ENCODE assay signal across 14 cellular contexts in the genomic region with DNA sequence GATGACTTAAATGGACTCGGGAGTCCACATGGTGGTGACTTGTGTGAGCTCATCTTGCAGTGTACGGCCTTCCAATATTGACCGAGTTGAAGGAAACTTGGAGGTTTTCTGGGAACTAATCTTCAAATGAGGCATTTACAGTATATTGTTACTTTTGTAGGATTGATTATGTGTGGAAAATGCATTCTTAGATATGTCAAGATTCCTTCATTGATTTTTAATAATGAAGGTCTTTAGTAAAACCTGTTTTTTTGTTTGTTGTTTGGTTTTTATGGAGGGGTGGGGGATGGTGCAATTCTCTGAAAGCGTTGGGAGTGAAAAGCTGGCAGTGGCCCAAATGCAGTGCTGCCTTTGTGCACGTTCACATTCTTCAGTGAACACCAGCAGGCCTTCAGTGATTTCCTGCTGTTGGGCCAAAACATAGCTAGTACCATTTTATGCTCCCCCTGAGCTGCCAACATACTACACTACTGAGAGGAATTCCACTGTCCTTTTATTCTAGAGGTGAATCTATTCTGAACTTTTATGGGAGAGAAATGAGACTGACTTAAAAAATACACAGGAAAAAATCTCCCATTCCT. TPM values are rescaled to one million over a fixed set of nuclear protein-coding genes. Genes with fewer than 3 reads are reported as not detected.
A peak's percentile ranks its signal among the peaks of the same experiment; 100 is the strongest.
DNase-seq lines count a peak whose midpoint lies in the region; ATAC-seq and TF ChIP-seq lines count a peak whose summit lies in the region.
"Had no signal": no experiment of that assay in that cellular context is flagged by ENCODE, and none has a peak within 500 bp of the region (broad histone marks: within the 10 kb centered on the region; RNA-seq: fewer than 3 reads in every experiment).

No MANE protein-coding gene starts in this region.

- no peak overlapping the region for H3K4me3 Mint-ChIP-seq in activated CD8-positive, alpha-beta T cell treated with anti-CD3 and anti-CD28 coated beads for 36 hours
- H3K4me3 Mint-ChIP-seq in activated CD8-positive, alpha-beta T cell treated with anti-CD3 and anti-CD28 coated beads, Interleukin-2, amount 10 ng/mL, durations not matched to agents 7 days and 5 days = no peak overlapping the region
- no peak overlapping the region for H3K4me3 Mint-ChIP-seq in WTC11
- H3K4me3 Mint-ChIP-seq: activated T-cell treated with anti-CD3 and anti-CD28 coated beads, Interleukin-2, amount 50 U/mL, for 4 hours; CD14-positive monocyte; stimulated activated naive CD8-positive, alpha-beta T cell treated with anti-CD3 and anti-CD28 coated beads, Interleukin-15, Interleukin-2, amounts not matched to agents 100 ng/mL and 50 ng/mL, for 24 hours; T-helper 17 cell had no signal

- H3K27me3 ChIP-seq in subcutaneous abdominal adipose tissue (ENCODE audit: control insufficient read depth in 5 of 5, insufficient read depth in 4 of 5, low read length in 5 of 5) = no peaks in the 10 kb centered on the region
- H3K27me3 ChIP-seq: left lung had no signal

- no peaks in the 10 kb centered on the region for H3K36me3 ChIP-seq in subcutaneous abdominal adipose tissue (ENCODE audit: control insufficient read depth in 5 of 5, insufficient read depth in 5 of 5, low read length in 5 of 5)
- H3K36me3 ChIP-seq: left lung had no signal

- POLR2A ChIA-PET in activated CD8-positive, alpha-beta T cell treated with anti-CD3 and anti-CD28 coated beads for 36 hours (lab: Charles Lee) = interaction anchor here (0.5 to 1.1 kb wide), 3 partner anchors 24 to 115 kb away, joined by 3 to 5 read pairs (median 3); no protein-coding TSS in a partner anchor
- POLR2A ChIA-PET in activated CD8-positive, alpha-beta T cell treated with anti-CD3 and anti-CD28 coated beads, Interleukin-2, amount 10 ng/mL, durations not matched to agents 7 days and 5 days (lab: Charles Lee) = no interaction called here
- POLR2A ChIA-PET in WTC11 (lab: Charles Lee) = no interaction called here

- no peak for TF ChIP-seq CTCF in activated CD8-positive, alpha-beta T cell treated with anti-CD3 and anti-CD28 coated beads for 36 hours (IDR thresholded peaks at IDR 0.05)
- TF ChIP-seq CTCF in WTC11 (IDR thresholded peaks at IDR 0.05) = no peak

- peak overlapping the region; percentile 20 for H3K27ac ChIP-seq in subcutaneous abdominal adipose tissue (ENCODE audit: low read depth, low read length)

- intact Hi-C loops in activated CD8-positive, alpha-beta T cell treated with anti-CD3 and anti-CD28 coated beads for 36 hours (cut with micrococcal nuclease) = no loop called here
- intact Hi-C loops in left cardiac atrium (cut with DNase I) = no loop called here

- H3K4me1 ChIP-seq in subcutaneous abdominal adipose tissue (ENCODE audit: control insufficient read depth in 5 of 5, insufficient read depth in 5 of 5, low read length in 5 of 5) = peaks cover 0 to 37% (median 18%) of the 10 kb centered on the region in 5 donors

- no peak for ATAC-seq in activated CD8-positive, alpha-beta T cell treated with anti-CD3 and anti-CD28 coated beads for 36 hours
- no peak for ATAC-seq in activated CD8-positive, alpha-beta T cell treated with anti-CD3 and anti-CD28 coated beads, Interleukin-2, amount 10 ng/mL, durations not matched to agents 7 days and 5 days
- no peak; the same call in 1 of the 2 replicates for ATAC-seq in WTC11
- ATAC-seq in left cardiac atrium = peak in 1 of 2 donors; percentile 40
- no peak for ATAC-seq in GM21576 (IDR thresholded peaks at IDR 0.05; ENCODE audit: unreplicated experiment)
- ATAC-seq: activated T-cell treated with anti-CD3 and anti-CD28 coated beads, Interleukin-2, amount 50 U/mL, for 4 hours; left lung; T-helper 17 cell had no signal

- H3K4me3 ChIP-seq in subcutaneous abdominal adipose tissue (ENCODE audit: low read depth in 1 of 5, low read length in 5 of 5) = no peak overlapping the region
- H3K4me3 ChIP-seq: left lung had no signal

- peak overlapping the region; percentile 52 for H3K27ac Mint-ChIP-seq in activated CD8-positive, alpha-beta T cell treated with anti-CD3 and anti-CD28 coated beads for 36 hours
- no peak overlapping the region for H3K27ac Mint-ChIP-seq in activated CD8-positive, alpha-beta T cell treated with anti-CD3 and anti-CD28 coated beads, Interleukin-2, amount 10 ng/mL, durations not matched to agents 7 days and 5 days
- no peak overlapping the region for H3K27ac Mint-ChIP-seq in WTC11
- H3K27ac Mint-ChIP-seq: stimulated activated naive CD8-positive, alpha-beta T cell treated with anti-CD3 and anti-CD28 coated beads, Interleukin-15, Interleukin-2, amounts not matched to agents 100 ng/mL and 50 ng/mL, for 24 hours; T-helper 17 cell had no signal

- H3K27me3 Mint-ChIP-seq in activated CD8-positive, alpha-beta T cell treated with anti-CD3 and anti-CD28 coated beads for 36 hours = no peaks in the 10 kb centered on the region
- H3K27me3 Mint-ChIP-seq in activated CD8-positive, alpha-beta T cell treated with anti-CD3 and anti-CD28 coated beads, Interleukin-2, amount 10 ng/mL, durations not matched to agents 7 days and 5 days (ENCODE audit: low read depth) = no peaks in the 10 kb centered on the region
- H3K27me3 Mint-ChIP-seq in WTC11 (ENCODE audit: low read depth) = no peaks in the 10 kb centered on the region
- H3K27me3 Mint-ChIP-seq: stimulated activated naive CD8-positive, alpha-beta T cell treated with anti-CD3 and anti-CD28 coated beads, Interleukin-15, Interleukin-2, amounts not matched to agents 100 ng/mL and 50 ng/mL, for 24 hours; T-helper 17 cell had no signal

- H3K9me3 ChIP-seq in subcutaneous abdominal adipose tissue (ENCODE audit: control insufficient read depth in 5 of 5, low read length in 5 of 5) = peaks cover 0 to 13% (median 10%) of the 10 kb centered on the region in 5 donors

- CTCF ChIA-PET in activated CD8-positive, alpha-beta T cell treated with anti-CD3 and anti-CD28 coated beads for 36 hours (lab: Charles Lee) = interaction anchor here (1.1 to 1.3 kb wide), 2 partner anchors 15 to 177 kb away, joined by 3 read pairs; no protein-coding TSS in a partner anchor
- CTCF ChIA-PET in activated CD8-positive, alpha-beta T cell treated with anti-CD3 and anti-CD28 coated beads, Interleukin-2, amount 10 ng/mL, durations not matched to agents 7 days and 5 days (lab: Charles Lee) = interaction anchor here (0.9 kb wide), 1 partner anchor 46 kb away, joined by 3 read pairs; no protein-coding TSS in a partner anchor
- CTCF ChIA-PET in WTC11 (lab: Charles Lee) = interaction anchor here (1.2 kb wide), 1 partner anchor 188 kb away, joined by 3 read pairs; no protein-coding TSS in a partner anchor

- H3K4me1 Mint-ChIP-seq in activated CD8-positive, alpha-beta T cell treated with anti-CD3 and anti-CD28 coated beads for 36 hours (ENCODE audit: low read depth) = peaks cover 45% of the 10 kb centered on the region
- H3K4me1 Mint-ChIP-seq in activated CD8-positive, alpha-beta T cell treated with anti-CD3 and anti-CD28 coated beads, Interleukin-2, amount 10 ng/mL, durations not matched to agents 7 days and 5 days (ENCODE audit: low read depth) = peaks cover 20% of the 10 kb centered on the region
- H3K4me1 Mint-ChIP-seq in WTC11 = peaks cover 43% of the 10 kb centered on the region

- DNase-seq in activated CD8-positive, alpha-beta T cell treated with anti-CD3 and anti-CD28 coated beads for 36 hours = no peak
- no peak for DNase-seq in activated CD8-positive, alpha-beta T cell treated with anti-CD3 and anti-CD28 coated beads, Interleukin-2, amount 10 ng/mL, durations not matched to agents 7 days and 5 days
- DNase-seq in WTC11 (ENCODE audit: low spot score) (no peak), left cardiac atrium (peak; percentile 53), NK-92 (lab: John Stamatoyannopoulos, UW; ENCODE audit: unreplicated experiment) (no peak)
- no peak for DNase-seq in stimulated activated naive CD4-positive, alpha-beta T cell treated with Interleukin-2 at 50 U/mL for 16 hours (lab: John Stamatoyannopoulos, UW)
- DNase-seq: activated T-cell treated with anti-CD3 and anti-CD28 coated beads, Interleukin-2, amount 50 U/mL, for 4 hours; effector CD4-positive, alpha-beta T cell; left lung; T-helper 17 cell had no signal

- H3K9ac ChIP-seq in subcutaneous abdominal adipose tissue (ENCODE audit: low read length in 5 of 5) = no peak overlapping the region

- peaks cover 27% of the 10 kb centered on the region for H3K36me3 Mint-ChIP-seq in activated CD8-positive, alpha-beta T cell treated with anti-CD3 and anti-CD28 coated beads for 36 hours (ENCODE audit: low read depth)
- H3K36me3 Mint-ChIP-seq in activated CD8-positive, alpha-beta T cell treated with anti-CD3 and anti-CD28 coated beads, Interleukin-2, amount 10 ng/mL, durations not matched to agents 7 days and 5 days (ENCODE audit: low read depth) = peaks cover 26% of the 10 kb centered on the region
- H3K36me3 Mint-ChIP-seq in WTC11 = peaks cover 30% of the 10 kb centered on the region

- peaks cover 27% of the 10 kb centered on the region for H3K9me3 Mint-ChIP-seq in activated CD8-positive, alpha-beta T cell treated with anti-CD3 and anti-CD28 coated beads for 36 hours
- H3K9me3 Mint-ChIP-seq in activated CD8-positive, alpha-beta T cell treated with anti-CD3 and anti-CD28 coated beads, Interleukin-2, amount 10 ng/mL, durations not matched to agents 7 days and 5 days (ENCODE audit: insufficient read depth) = peaks cover 12% of the 10 kb centered on the region
- H3K9me3 Mint-ChIP-seq in WTC11 = peaks cover 37% of the 10 kb centered on the region

TF ChIP-seq in WTC11, 78 proteins besides CTCF, POLR2A, EP300 and RAD21:
- TF ChIP-seq GABPB1 (CRISPR knock-in tag; IDR thresholded peaks at IDR 0.05) = 0 out of 2 replicates have a peak, but pooled peaks have one; percentile 25
- TF ChIP-seq, protein P1, sequence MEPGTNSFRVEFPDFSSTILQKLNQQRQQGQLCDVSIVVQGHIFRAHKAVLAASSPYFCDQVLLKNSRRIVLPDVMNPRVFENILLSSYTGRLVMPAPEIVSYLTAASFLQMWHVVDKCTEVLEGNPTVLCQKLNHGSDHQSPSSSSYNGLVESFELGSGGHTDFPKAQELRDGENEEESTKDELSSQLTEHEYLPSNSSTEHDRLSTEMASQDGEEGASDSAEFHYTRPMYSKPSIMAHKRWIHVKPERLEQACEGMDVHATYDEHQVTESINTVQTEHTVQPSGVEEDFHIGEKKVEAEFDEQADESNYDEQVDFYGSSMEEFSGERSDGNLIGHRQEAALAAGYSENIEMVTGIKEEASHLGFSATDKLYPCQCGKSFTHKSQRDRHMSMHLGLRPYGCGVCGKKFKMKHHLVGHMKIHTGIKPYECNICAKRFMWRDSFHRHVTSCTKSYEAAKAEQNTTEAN (CRISPR knock-in tag; IDR thresholded peaks at IDR 0.05) = no peak

RNA-seq across cellular contexts. Expression of a gene that starts 50.4 kb away (rescaled TPM):
- 10 to 100 TPM; 42.2 to 48.8 TPM for total RNA-seq in activated CD8-positive, alpha-beta T cell treated with anti-CD3 and anti-CD28 coated beads for 36 hours
- total RNA-seq in activated CD8-positive, alpha-beta T cell treated with anti-CD3 and anti-CD28 coated beads, Interleukin-2, amount 10 ng/mL, durations not matched to agents 7 days and 5 days = 10 to 100 TPM; 55.6 to 64.1 TPM
- total RNA-seq in WTC11 (2021) = 53.3 to 59.1 TPM (median 53.6 TPM) in 3 replicates
- total RNA-seq in left cardiac atrium = 10 to 100 TPM; 59.3 to 76.5 TPM
